In the genomic region with DNA sequence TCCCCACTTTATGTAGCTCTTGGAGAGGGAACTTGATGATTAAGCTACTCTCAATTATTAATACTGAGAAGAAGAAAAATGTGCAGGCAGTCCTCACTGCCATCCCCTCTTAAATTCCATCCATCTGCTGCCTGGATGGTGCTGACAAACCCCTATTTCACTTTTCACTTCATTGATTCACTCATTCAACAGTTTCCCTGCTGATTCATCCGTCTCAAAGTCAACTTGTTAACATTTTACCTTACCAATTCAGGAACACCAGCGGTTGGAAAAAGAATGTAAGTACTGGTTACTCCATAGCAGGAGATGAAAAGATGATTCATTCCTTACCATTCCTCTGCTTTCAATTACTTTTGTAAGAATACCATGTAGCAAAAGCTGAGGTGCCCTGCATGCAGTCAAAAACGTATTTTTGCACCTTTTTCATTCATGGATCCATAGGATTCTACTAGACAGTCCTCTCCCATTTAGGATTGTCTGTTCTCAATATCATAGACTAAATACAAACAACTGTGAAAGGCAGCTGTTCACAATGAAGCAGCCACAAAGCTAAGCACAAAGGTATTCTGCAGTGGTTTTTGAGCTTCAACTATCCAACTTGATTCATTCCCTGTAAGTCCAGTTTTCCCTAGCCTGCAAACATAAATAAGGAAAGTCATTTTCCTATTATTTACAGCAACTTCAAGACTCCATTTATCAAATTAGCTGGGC, we compare ENCODE assay signal across 15 cellular contexts.
DNase-seq lines count a peak whose midpoint lies in the region; ATAC-seq, FAIRE-seq and TF ChIP-seq lines count a peak whose summit lies in the region.
"Had no signal": no experiment of that assay in that cellular context is flagged by ENCODE, and none has a peak within 500 bp of the region (broad histone marks: within the 10 kb centered on the region; RNA-seq: fewer than 3 reads in every experiment).

No MANE protein-coding gene starts in this region.

- ATAC-seq in GM18519 (IDR thresholded peaks at IDR 0.05; ENCODE audit: low FRiP score, unreplicated experiment), result no peak

- no peak for TF ChIP-seq CTCF in BJ (IDR thresholded peaks at IDR 0.05; ENCODE audit: insufficient read depth, low read depth, low read length)
- no peak for TF ChIP-seq CTCF in bronchial epithelial cell (IDR thresholded peaks at IDR 0.05; ENCODE audit: insufficient read depth, low read length, severe bottlenecking)
- TF ChIP-seq CTCF in esophagus squamous epithelium (IDR thresholded peaks at IDR 0.05), result no peak

- no peaks in the 10 kb centered on the region for H3K9me3 ChIP-seq in muscle layer of colon (ENCODE audit: low read length)
- no peaks in the 10 kb centered on the region for H3K9me3 ChIP-seq in esophagus squamous epithelium
- H3K9me3 ChIP-seq: vagina had no signal

- peak; percentile 72 for DNase-seq in BJ (ENCODE audit: low read depth)
- peak; percentile 88 for DNase-seq in HT1080 (ENCODE audit: low read depth)
- DNase-seq in bronchial epithelial cell (ENCODE audit: low read depth), result peak; percentile 96
- DNase-seq in SK-N-DZ (ENCODE audit: low spot score), result no peak
- no peak for DNase-seq in esophagus squamous epithelium (lab: John Stamatoyannopoulos, UW)
- no peak for DNase-seq in Ammon's horn (ENCODE audit: low spot score)
- DNase-seq: activated T-cell treated with anti-CD3 and anti-CD28 coated beads, Interleukin-2, amount 50 U/mL, for 1 hour; cortex of kidney; NCI-H510A treated with DMSO at 0.1 percent for 48 hours; SHP77 had no signal

- H3K27ac ChIP-seq in muscle layer of colon (ENCODE audit: low read depth, low read length), result peak overlapping the region; percentile 22
- no peak overlapping the region for H3K27ac ChIP-seq in esophagus squamous epithelium
- H3K27ac ChIP-seq: vagina had no signal

- no peak overlapping the region for H3K9ac ChIP-seq in muscle layer of colon (ENCODE audit: low read length)

- peaks cover 43% of the 10 kb centered on the region for H3K4me1 ChIP-seq in muscle layer of colon (ENCODE audit: insufficient read depth, low read length)
- peaks cover 0 to 20% (median 17%) of the 10 kb centered on the region in 3 donors for H3K4me1 ChIP-seq in esophagus squamous epithelium

- POLR2A ChIA-PET in BJ (lab: Charles Lee), result interaction anchor here (0.6 kb wide), 1 partner anchor 354 kb away, joined by 4 read pairs; no protein-coding TSS in a partner anchor

- no peak overlapping the region for H3K4me3 ChIP-seq in BJ (ENCODE audit: low read depth, low read length)
- no peak overlapping the region for H3K4me3 ChIP-seq in bronchial epithelial cell (ENCODE audit: low read depth, low read length)
- no peak overlapping the region for H3K4me3 ChIP-seq in muscle layer of colon (ENCODE audit: low read depth in 1 of 2, low read length in 2 of 2)
- H3K4me3 ChIP-seq in esophagus squamous epithelium, result no peak overlapping the region
- H3K4me3 ChIP-seq: skin epidermis, vagina had no signal

- 78 to 81% methylated on average over 3 of the region's 3 CpGs for WGBS in esophagus squamous epithelium, 2 donors

- FAIRE-seq in bronchial epithelial cell (lab: Jason Lieb, UNC), result no peak
- FAIRE-seq: GM12892 had no signal

- intact Hi-C loops in esophagus squamous epithelium (cut with DNase I), result no loop called here

- H3K36me3 ChIP-seq in BJ (ENCODE audit: control insufficient read depth, insufficient read depth, low read length) (no peaks in the 10 kb centered on the region), bronchial epithelial cell (ENCODE audit: control insufficient read depth, insufficient read depth, low read length) (no peaks in the 10 kb centered on the region), muscle layer of colon (ENCODE audit: insufficient read depth, low read length) (no peaks in the 10 kb centered on the region), esophagus squamous epithelium (no peaks in the 10 kb centered on the region)
- H3K36me3 ChIP-seq: vagina had no signal

- H3K27me3 ChIP-seq in BJ (ENCODE audit: control insufficient read depth, insufficient read depth, low read length) (no peaks in the 10 kb centered on the region), bronchial epithelial cell (ENCODE audit: control insufficient read depth, insufficient read depth, low read length) (no peaks in the 10 kb centered on the region), muscle layer of colon (ENCODE audit: control insufficient read depth in 1 of 2, insufficient read depth in 2 of 2, low read length in 2 of 2) (no peaks in the 10 kb centered on the region), esophagus squamous epithelium (no peaks in the 10 kb centered on the region)
- H3K27me3 ChIP-seq: vagina had no signal

- TF ChIP-seq POLR2A in esophagus squamous epithelium (IDR thresholded peaks at IDR 0.05), result no peak

- CTCF ChIA-PET in BJ (lab: Yijun Ruan, JAX), result interaction anchor here (0.8 to 1.4 kb wide), 4 partner anchors 9 to 69 kb away, joined by 3 read pairs; no protein-coding TSS in a partner anchor

Comparison
In these comparisons a context has a peak if more than half of its experiments do, and no peak if none do; other contexts are left out.
1. DNase-seq: peak in BJ (single experiment), HT1080 (single experiment) and bronchial epithelial cell (single experiment); none in SK-N-DZ (single experiment), esophagus squamous epithelium (single experiment) and Ammon's horn (single experiment).